In genomic region chr10:6173203-6173602, GRCh38 we compare ENCODE assay signal across 7 cellular contexts. TPM values are rescaled to one million over a fixed set of nuclear protein-coding genes. Genes with fewer than 3 reads are reported as not detected.
DNase-seq lines count a peak whose midpoint lies in the region; ATAC-seq and TF ChIP-seq lines count a peak whose summit lies in the region.

No MANE protein-coding gene starts in this region.

- no peak for ATAC-seq in HG03108 (IDR thresholded peaks at IDR 0.05; ENCODE audit: unreplicated experiment)

- no peak overlapping the region for H3K4me2 ChIP-seq in KMS-11

- H3K27me3 ChIP-seq in KMS-11 (ENCODE audit: insufficient read depth, low read depth) = no peaks in the 10 kb centered on the region
- H3K27me3 ChIP-seq in subcutaneous abdominal adipose tissue (ENCODE audit: control insufficient read depth in 5 of 5, insufficient read depth in 4 of 5, low read length in 5 of 5) = no peaks in the 10 kb centered on the region

- no peak overlapping the region for H3K9ac ChIP-seq in KMS-11
- H3K9ac ChIP-seq in subcutaneous abdominal adipose tissue (ENCODE audit: low read length in 5 of 5) = peak overlapping the region in 3 of 5 donors; percentile 48 to 71 (median 48)

- TF ChIP-seq CTCF in KMS-11 (conservative IDR thresholded peaks at IDR 0.05; ENCODE audit: low read depth, low read length) (0 out of 2 replicates have a peak, but pooled peaks have one; percentile 20), endothelial cell (IDR thresholded peaks at IDR 0.05; ENCODE audit: unreplicated experiment) (no peak)

- no peak overlapping the region for H3K4me3 ChIP-seq in KMS-11 (IDR thresholded peaks at IDR 0.05; ENCODE audit: insufficient read depth, low read depth, low read length)
- H3K4me3 ChIP-seq in subcutaneous abdominal adipose tissue (ENCODE audit: low read depth in 1 of 5, low read length in 5 of 5) = no peak overlapping the region

- no peaks in the 10 kb centered on the region for H3K9me3 ChIP-seq in subcutaneous abdominal adipose tissue (ENCODE audit: control insufficient read depth in 5 of 5, low read length in 5 of 5)

- no peak overlapping the region for H2AFZ ChIP-seq in KMS-11 (ENCODE audit: low read depth)

- peaks cover 20% of the 10 kb centered on the region; the same call in 1 of the 2 replicates for H3K79me2 ChIP-seq in KMS-11 (ENCODE audit: insufficient read depth, low read depth)

- H4K20me1 ChIP-seq in KMS-11 (ENCODE audit: insufficient read depth) = no peaks in the 10 kb centered on the region

- H3K9me3 Mint-ChIP-seq in endothelial cell (ENCODE audit: unreplicated experiment) = no peaks in the 10 kb centered on the region

- peaks cover 14% of the 10 kb centered on the region for H3K36me3 Mint-ChIP-seq in endothelial cell (ENCODE audit: low read depth, unreplicated experiment)

- H3K4me1 Mint-ChIP-seq in endothelial cell (ENCODE audit: unreplicated experiment) = peaks cover 59% of the 10 kb centered on the region

- peak overlapping the region; percentile 17 for H3K4me3 Mint-ChIP-seq in endothelial cell (ENCODE audit: unreplicated experiment)

- no peaks in the 10 kb centered on the region for H3K36me3 ChIP-seq in KMS-11 (ENCODE audit: insufficient read depth)
- peaks cover 0 to 4% (median 3%) of the 10 kb centered on the region in 5 donors for H3K36me3 ChIP-seq in subcutaneous abdominal adipose tissue (ENCODE audit: control insufficient read depth in 5 of 5, insufficient read depth in 5 of 5, low read length in 5 of 5)

- H3K27ac ChIP-seq in KMS-11 (no peak overlapping the region), subcutaneous abdominal adipose tissue (ENCODE audit: low read depth, low read length) (peak overlapping the region; percentile 91)

- DNase-seq in activated CD4-positive, alpha-beta T cell treated with anti-CD3 and anti-CD28 coated beads, Interleukin-2, amount 50 U/mL, for 4 hours = peak; percentile 32 to 42
- DNase-seq in endothelial cell (ENCODE audit: low spot score) (peak; percentile 49), amniotic stem cell (lab: John Stamatoyannopoulos, UW) (no peak), AG20443 (ENCODE audit: low spot score) (no peak)

- peaks cover 7% of the 10 kb centered on the region for H3K27me3 Mint-ChIP-seq in endothelial cell (ENCODE audit: unreplicated experiment)

- no peak overlapping the region for H3K27ac Mint-ChIP-seq in endothelial cell (ENCODE audit: unreplicated experiment)

- H3K4me1 ChIP-seq in KMS-11 (ENCODE audit: low read depth, poor library complexity, severe bottlenecking) (no peaks in the 10 kb centered on the region), subcutaneous abdominal adipose tissue (ENCODE audit: control insufficient read depth in 5 of 5, insufficient read depth in 5 of 5, low read length in 5 of 5) (peaks cover 16 to 94% (median 84%) of the 10 kb centered on the region in 5 donors)

RNA-seq across cellular contexts. Expression of gene PFKFB3, which starts 29.5 kb away (rescaled TPM):
- 32.3 TPM for total RNA-seq in endothelial cell (ENCODE audit: unreplicated experiment)

Comparison
In these comparisons a context has a peak if more than half of its experiments do, and no peak if none do; other contexts are left out.
1. DNase-seq: peak in activated CD4-positive, alpha-beta T cell treated with anti-CD3 and anti-CD28 coated beads, Interleukin-2, amount 50 U/mL, for 4 hours (2 of 2) and endothelial cell (single experiment); none in amniotic stem cell (single experiment) and AG20443 (single experiment).